ENCODE assay signal across 14 cellular contexts in the genomic region with DNA sequence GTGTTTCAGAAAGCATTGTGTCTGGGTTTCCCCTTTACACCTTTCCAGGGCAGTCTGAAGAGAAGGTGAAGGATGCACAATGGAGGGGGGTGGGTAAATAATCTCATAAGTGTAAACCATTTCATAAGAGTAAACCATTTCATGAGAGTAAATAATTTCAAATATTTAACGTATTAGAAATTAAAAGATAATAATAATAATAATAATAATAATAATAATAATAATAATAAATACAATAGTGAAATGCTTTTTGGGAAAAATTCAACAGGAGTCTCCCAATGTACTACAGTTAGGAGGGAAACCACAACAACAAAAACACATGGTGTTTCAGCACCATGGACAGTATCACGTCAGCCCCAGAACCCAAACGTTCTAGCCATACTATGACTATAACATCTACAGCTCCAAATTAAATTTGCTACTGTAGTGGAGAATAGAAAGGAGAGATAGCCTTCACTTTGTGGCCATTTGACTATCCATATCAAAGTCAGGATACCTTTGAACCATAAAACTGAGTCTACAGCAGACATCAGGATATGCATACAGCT.
A peak's percentile ranks its signal among the peaks of the same experiment; 100 is the strongest.
DNase-seq lines count a peak whose midpoint lies in the region; ATAC-seq, FAIRE-seq and TF ChIP-seq lines count a peak whose summit lies in the region.
"Had no signal": no experiment of that assay in that cellular context is flagged by ENCODE, and none has a peak within 500 bp of the region (broad histone marks: within the 10 kb centered on the region; RNA-seq: fewer than 3 reads in every experiment).

No MANE protein-coding gene starts in this region.

- ATAC-seq in Right ventricle myocardium inferior = no peak

- H3K27me3 Mint-ChIP-seq in endothelial cell (ENCODE audit: unreplicated experiment) = peaks cover 6% of the 10 kb centered on the region

- intact Hi-C loops in Right ventricle myocardium inferior (cut with DNase I) = no loop called here

- TF ChIP-seq CTCF in endothelial cell (IDR thresholded peaks at IDR 0.05; ENCODE audit: unreplicated experiment) (no peak), D721Med (IDR thresholded peaks at IDR 0.05; ENCODE audit: insufficient read depth, missing control alignments) (no peak)

- no peak overlapping the region for H3K4me3 Mint-ChIP-seq in endothelial cell (ENCODE audit: unreplicated experiment)

- H3K9me3 Mint-ChIP-seq in endothelial cell (ENCODE audit: unreplicated experiment) = no peaks in the 10 kb centered on the region

- H3K36me3 Mint-ChIP-seq in endothelial cell (ENCODE audit: low read depth, unreplicated experiment) = no peaks in the 10 kb centered on the region

- DNase-seq in stimulated activated CD4-positive, alpha-beta T cell treated with anti-CD3 and anti-CD28 coated beads, Interleukin-4, amount 100 ng/mL, for 24 hours = peak; percentile 12
- no peak for DNase-seq in stimulated activated CD4-positive, alpha-beta T cell treated with anti-CD3 and anti-CD28 coated beads, Interleukin-1b, Interleukin-23, amount 100 ng/mL, for 48 hours
- peak; percentile 24 for DNase-seq in RKO (ENCODE audit: low spot score)
- DNase-seq in endothelial cell (ENCODE audit: low spot score) = peak; percentile 29
- DNase-seq in D721Med (ENCODE audit: insufficient read length, low spot score) = no peak
- no peak for DNase-seq in activated effector memory CD4-positive, alpha-beta T cell treated with Interleukin-2 at 50 U/mL for 16 hours
- DNase-seq in Right ventricle myocardium inferior (ENCODE audit: missing footprints) = no peak
- DNase-seq in Ammon's horn (ENCODE audit: low spot score) = no peak
- DNase-seq: effector memory CD4-positive, alpha-beta T cell; midbrain; NCI-H1694; NCI-H82; stimulated activated CD4-positive, alpha-beta T cell treated with anti-CD3 and anti-CD28 coated beads, Interleukin-2, amount 100 ng/mL, for 24 hours; stimulated activated naive CD4-positive, alpha-beta T cell treated with Interleukin-2 at 50 U/mL for 16 hours had no signal

- no peak overlapping the region for H3K27ac Mint-ChIP-seq in endothelial cell (ENCODE audit: unreplicated experiment)

- H3K4me1 Mint-ChIP-seq in endothelial cell (ENCODE audit: unreplicated experiment) = no peaks in the 10 kb centered on the region

- FAIRE-seq in D721Med (lab: Jason Lieb, UNC) = no peak

Comparison
In these comparisons a context has a peak if more than half of its experiments do, and no peak if none do; other contexts are left out.
1. DNase-seq: peak in stimulated activated CD4-positive, alpha-beta T cell treated with anti-CD3 and anti-CD28 coated beads, Interleukin-4, amount 100 ng/mL, for 24 hours (single experiment), RKO (single experiment) and endothelial cell (single experiment); none in stimulated activated CD4-positive, alpha-beta T cell treated with anti-CD3 and anti-CD28 coated beads, Interleukin-1b, Interleukin-23, amount 100 ng/mL, for 48 hours (single experiment), D721Med (single experiment), activated effector memory CD4-positive, alpha-beta T cell treated with Interleukin-2 at 50 U/mL for 16 hours (single experiment), Right ventricle myocardium inferior (single experiment) and Ammon's horn (single experiment).